In the genomic region with DNA sequence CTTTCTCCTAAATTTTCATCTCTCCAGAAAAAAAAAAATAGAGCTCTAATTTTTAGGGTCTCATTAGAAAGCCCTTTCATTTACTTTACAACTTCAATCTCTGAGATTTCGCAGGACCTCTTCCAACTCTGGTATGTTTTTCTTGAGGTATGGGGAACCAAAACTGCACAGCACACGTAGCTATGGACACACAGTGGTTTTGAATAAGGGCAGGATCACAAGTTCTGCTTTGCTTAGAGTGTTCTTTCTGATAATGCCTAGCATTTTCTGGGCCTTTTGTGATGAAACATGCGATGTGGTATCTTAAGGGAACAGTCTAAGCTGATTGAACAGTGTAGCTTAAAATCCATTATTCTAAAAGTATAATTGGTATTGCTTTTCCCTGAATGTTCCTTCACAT, we compare ENCODE assay signal across 21 cellular contexts. TPM values are rescaled to one million over a fixed set of nuclear protein-coding genes. Genes with fewer than 3 reads are reported as not detected.
A peak's percentile ranks its signal among the peaks of the same experiment; 100 is the strongest.
DNase-seq lines count a peak whose midpoint lies in the region; ATAC-seq and TF ChIP-seq lines count a peak whose summit lies in the region.
"Had no signal": no experiment of that assay in that cellular context is flagged by ENCODE, and none has a peak within 500 bp of the region (broad histone marks: within the 10 kb centered on the region; RNA-seq: fewer than 3 reads in every experiment).

No MANE protein-coding gene starts in this region.

- no peak for TF ChIP-seq CTCF in CD8-positive, alpha-beta T cell (IDR thresholded peaks at IDR 0.05)

- no peaks in the 10 kb centered on the region for H3K27me3 ChIP-seq in CD8-positive, alpha-beta T cell (ENCODE audit: insufficient read depth, low read length)
- no peaks in the 10 kb centered on the region for H3K27me3 ChIP-seq in H7 (ENCODE audit: control insufficient read depth, insufficient read depth, low read length)
- H3K27me3 ChIP-seq: thyroid gland had no signal

- peaks cover 47% of the 10 kb centered on the region for H3K4me1 Mint-ChIP-seq in CD8-positive, alpha-beta T cell (ENCODE audit: low read depth)
- H3K4me1 Mint-ChIP-seq in naive B cell: peaks cover 40 to 67% (median 65%) of the 10 kb centered on the region in 3 donors
- peaks cover 55% of the 10 kb centered on the region for H3K4me1 Mint-ChIP-seq in stimulated activated effector memory CD8-positive, alpha-beta T cell treated with anti-CD3 and anti-CD28 coated beads, Interleukin-12 subunit alpha, Interleukin-12 subunit beta, amount 100 ng/mL, for 72 hours

- POLR2A ChIA-PET in CD8-positive, alpha-beta T cell (lab: Charles Lee): interaction anchor here (1.1 kb wide), 1 partner anchor 26 kb away, joined by 4 read pairs; no protein-coding TSS in a partner anchor

- H3K36me3 Mint-ChIP-seq in CD8-positive, alpha-beta T cell: peaks cover 61% of the 10 kb centered on the region
- H3K36me3 Mint-ChIP-seq in naive B cell: peaks cover 12 to 20% of the 10 kb centered on the region in 2 donors
- peaks cover 72% of the 10 kb centered on the region for H3K36me3 Mint-ChIP-seq in stimulated activated effector memory CD8-positive, alpha-beta T cell treated with anti-CD3 and anti-CD28 coated beads, Interleukin-12 subunit alpha, Interleukin-12 subunit beta, amount 100 ng/mL, for 72 hours

- CTCF ChIA-PET in CD8-positive, alpha-beta T cell (lab: Charles Lee): interaction anchor here (0.6 kb wide), 1 partner anchor 31 kb away, joined by 3 read pairs; no protein-coding TSS in a partner anchor

- no peak for ATAC-seq in CD8-positive, alpha-beta T cell
- ATAC-seq in naive B cell (ENCODE audit: low read depth in 2 of 2): peak; percentile 88 to 89
- no peak for ATAC-seq in stimulated activated effector memory CD8-positive, alpha-beta T cell treated with anti-CD3 and anti-CD28 coated beads, Interleukin-12 subunit alpha, Interleukin-12 subunit beta, amount 100 ng/mL, for 72 hours
- ATAC-seq: GM23338 had no signal

- H3K4me1 ChIP-seq in CD8-positive, alpha-beta T cell (ENCODE audit: insufficient read depth, low read length): no peaks in the 10 kb centered on the region
- H3K4me1 ChIP-seq: thyroid gland had no signal

- H3K36me3 ChIP-seq in CD8-positive, alpha-beta T cell (ENCODE audit: insufficient read depth, low read length): peaks cover 11% of the 10 kb centered on the region
- no peaks in the 10 kb centered on the region; the same call in none of the 2 replicates for H3K36me3 ChIP-seq in H7 (replicated peaks; ENCODE audit: control insufficient read depth, insufficient read depth, low read length)
- H3K36me3 ChIP-seq: thyroid gland had no signal

- H3K27ac Mint-ChIP-seq in CD8-positive, alpha-beta T cell: peak overlapping the region; percentile 4
- H3K27ac Mint-ChIP-seq in naive B cell: peak overlapping the region; percentile 48 to 96 (median 85)
- H3K27ac Mint-ChIP-seq in stimulated activated effector memory CD8-positive, alpha-beta T cell treated with anti-CD3 and anti-CD28 coated beads, Interleukin-12 subunit alpha, Interleukin-12 subunit beta, amount 100 ng/mL, for 72 hours: no peak overlapping the region
- H3K27ac Mint-ChIP-seq: GM23338 had no signal

- no peak overlapping the region for H3K4me3 Mint-ChIP-seq in CD8-positive, alpha-beta T cell
- H3K4me3 Mint-ChIP-seq in naive B cell: peak overlapping the region in 4 of 8 donors; percentile 6 to 37 (median 13)
- no peak overlapping the region for H3K4me3 Mint-ChIP-seq in stimulated activated effector memory CD8-positive, alpha-beta T cell treated with anti-CD3 and anti-CD28 coated beads, Interleukin-12 subunit alpha, Interleukin-12 subunit beta, amount 100 ng/mL, for 72 hours
- H3K4me3 Mint-ChIP-seq: GM23338 had no signal

- H3K4me3 ChIP-seq in CD8-positive, alpha-beta T cell (ENCODE audit: low read depth, low read length): no peak overlapping the region
- no peak overlapping the region for H3K4me3 ChIP-seq in H7 (ENCODE audit: insufficient read depth, low read depth, low read length)
- H3K4me3 ChIP-seq: GM23338, thyroid gland had no signal

- no peaks in the 10 kb centered on the region for H3K9me3 ChIP-seq in CD8-positive, alpha-beta T cell (ENCODE audit: low read length)
- H3K9me3 ChIP-seq: thyroid gland had no signal

- DNase-seq in CD8-positive, alpha-beta T cell: no peak
- peak; percentile 5 to 33 for DNase-seq in Kasumi-1 (lab: John Stamatoyannopoulos, UW)
- peak; percentile 30 for DNase-seq in SKM-1 (lab: John Stamatoyannopoulos, UW; ENCODE audit: unreplicated experiment)
- DNase-seq in naive B cell: no peak
- DNase-seq in stimulated activated effector memory CD8-positive, alpha-beta T cell treated with anti-CD3 and anti-CD28 coated beads, Interleukin-12 subunit alpha, Interleukin-12 subunit beta, amount 100 ng/mL, for 72 hours (ENCODE audit: low spot score in 2 of 2): no peak
- no peak for DNase-seq in H7
- no peak for DNase-seq in occipital lobe (lab: John Stamatoyannopoulos, UW)
- DNase-seq in midbrain (lab: John Stamatoyannopoulos, UW): no peak
- DNase-seq: activated CD4-positive, alpha-beta T cell treated with anti-CD3 and anti-CD28 coated beads, Interleukin-2, amount 50 U/mL, for 1 hour; activated naive CD4-positive, alpha-beta T cell treated with Interleukin-2 at 50 U/mL for 16 hours; anterior cingulate cortex; central memory CD4-positive, alpha-beta T cell; DND-41; effector CD4-positive, alpha-beta T cell; NCI-H1436; NCI-H2171 treated with DMSO at 0.1 percent for 48 hours; NCI-H774; retina; SW 1271; thyroid gland had no signal

- H3K27ac ChIP-seq in CD8-positive, alpha-beta T cell (ENCODE audit: low read depth, low read length): no peak overlapping the region
- H3K27ac ChIP-seq: thyroid gland had no signal

- intact Hi-C loops in CD8-positive, alpha-beta T cell (cut with DNase I, micrococcal nuclease): no loop called here

- H3K9me3 Mint-ChIP-seq in CD8-positive, alpha-beta T cell: no peaks in the 10 kb centered on the region
- peaks cover 0 to 4% (median 0%) of the 10 kb centered on the region in 7 donors for H3K9me3 Mint-ChIP-seq in naive B cell
- no peaks in the 10 kb centered on the region for H3K9me3 Mint-ChIP-seq in stimulated activated effector memory CD8-positive, alpha-beta T cell treated with anti-CD3 and anti-CD28 coated beads, Interleukin-12 subunit alpha, Interleukin-12 subunit beta, amount 100 ng/mL, for 72 hours
- H3K9me3 Mint-ChIP-seq: GM23338 had no signal

- no peaks in the 10 kb centered on the region for H3K27me3 Mint-ChIP-seq in CD8-positive, alpha-beta T cell (ENCODE audit: low read depth)
- H3K27me3 Mint-ChIP-seq in naive B cell: no peaks in the 10 kb centered on the region

RNA-seq across cellular contexts. Expression of a gene that starts 25.3 kb away (rescaled TPM):
- 10 to 100 TPM; 24.6 to 25.1 TPM for total RNA-seq in CD8-positive, alpha-beta T cell
- polyA plus RNA-seq in naive B cell (ENCODE audit: low read depth in 6 of 6): 10 to 100 TPM in 1 of 6 donors, 1 to 10 TPM in 5; 2.2 to 21.4 (median 8.5) TPM
- total RNA-seq in H7 (2014; rRNA removed; shearing (Covaris generic)): 17.0 and 17.6 TPM in 2 replicates
- total RNA-seq in occipital lobe: 6.4 TPM

RNA-seq across cellular contexts. Expression of a gene that starts 43.4 kb away (rescaled TPM):
- total RNA-seq in CD8-positive, alpha-beta T cell: under 1 TPM; 0.14 TPM
- under 1 TPM in 2 of 6 donors, not detected in 4; 0.04 to 0.23 TPM for polyA plus RNA-seq in naive B cell (ENCODE audit: low read depth in 6 of 6)
- total RNA-seq in H7 (2014; rRNA removed; shearing (Covaris generic)): 0.59 and 0.81 TPM in 2 replicates
- 1.6 TPM for total RNA-seq in occipital lobe

RNA-seq across cellular contexts. Expression of a gene that starts 57.8 kb away (rescaled TPM):
- 10 to 100 TPM; 36.4 to 38.5 TPM for total RNA-seq in CD8-positive, alpha-beta T cell
- polyA plus RNA-seq in naive B cell (ENCODE audit: low read depth in 6 of 6): 100 to 1,000 TPM; 107 to 142 (median 130) TPM
- 153 and 187 TPM in 2 replicates for total RNA-seq in H7 (2014; rRNA removed; shearing (Covaris generic))
- total RNA-seq in occipital lobe: 68.9 TPM

Comparison
In these comparisons a context has a peak if more than half of its experiments do, and no peak if none do; other contexts are left out.
1. ATAC-seq: peak in naive B cell (2 of 2); none in CD8-positive, alpha-beta T cell (single experiment) and stimulated activated effector memory CD8-positive, alpha-beta T cell treated with anti-CD3 and anti-CD28 coated beads, Interleukin-12 subunit alpha, Interleukin-12 subunit beta, amount 100 ng/mL, for 72 hours (single experiment).
2. DNase-seq: peak in Kasumi-1 (2 of 2) and SKM-1 (single experiment); none in CD8-positive, alpha-beta T cell (0 of 7), naive B cell (single experiment), stimulated activated effector memory CD8-positive, alpha-beta T cell treated with anti-CD3 and anti-CD28 coated beads, Interleukin-12 subunit alpha, Interleukin-12 subunit beta, amount 100 ng/mL, for 72 hours (0 of 2), H7 (single experiment), occipital lobe (single experiment) and midbrain (single experiment).